8 cellular contexts compared by ENCODE assay signal in genomic region chr3:134485075-134485536, GRCh38. TPM values are rescaled to one million over a fixed set of nuclear protein-coding genes. Genes with fewer than 3 reads are reported as not detected.
DNase-seq lines count a peak whose midpoint lies in the region; ATAC-seq and TF ChIP-seq lines count a peak whose summit lies in the region.

No MANE protein-coding gene starts in this region.

- TF ChIP-seq CTCF in HL-60 (IDR thresholded peaks at IDR 0.05; ENCODE audit: insufficient read depth, low read length) = no peak
- TF ChIP-seq CTCF in WI38 (IDR thresholded peaks at IDR 0.05; ENCODE audit: low read depth, low read length) = no peak
- TF ChIP-seq CTCF in prostate gland (IDR thresholded peaks at IDR 0.05) = no peak

- no peaks in the 10 kb centered on the region for H3K27me3 ChIP-seq in HL-60 (ENCODE audit: insufficient read depth, poor library complexity, severe bottlenecking)
- H3K27me3 ChIP-seq in prostate gland (replicated peaks; ENCODE audit: insufficient read depth) = no peaks in the 10 kb centered on the region

- H3K36me3 ChIP-seq in prostate gland = no peaks in the 10 kb centered on the region

- no peaks in the 10 kb centered on the region for H3K9me3 ChIP-seq in prostate gland

- intact Hi-C loops in prostate gland (cut with DNase I) = loop anchor here (5.0 to 10.0 kb wide), 2 partner anchors 670 to 823 kb away; partner anchors contain the start of gene TOPBP1

- H3K27ac ChIP-seq in HL-60 (replicated peaks) = peak overlapping the region; percentile 99
- peak overlapping the region; percentile 86 to 96 for H3K27ac ChIP-seq in prostate gland

- H3K4me3 ChIP-seq in HL-60 (replicated peaks; ENCODE audit: insufficient read depth, low read length) (peak overlapping the region; percentile 78), WI38 (ENCODE audit: low read depth, low read length) (peak overlapping the region; percentile 75), prostate gland (peak overlapping the region; percentile 59 to 89)

- H3K4me1 ChIP-seq in prostate gland (replicated peaks) = peaks cover 9% of the 10 kb centered on the region

- 0% methylated on average over 14 of the region's 14 CpGs for WGBS in prostate gland

- DNase-seq in DMS79 (lab: John Stamatoyannopoulos, UW) (peak; percentile 55), HL-60 (ENCODE audit: low read depth in 1 of 2, low spot score in 1 of 2) (no peak), germinal center (ENCODE audit: low spot score) (peak; percentile 38), prostate gland (ENCODE audit: low spot score) (peak; percentile 11), OCI-M2 (lab: John Stamatoyannopoulos, UW; ENCODE audit: unreplicated experiment) (no peak), activated gamma-delta T cell (lab: John Stamatoyannopoulos, UW) (no peak)

- TF ChIP-seq POLR2A in prostate gland (IDR thresholded peaks at IDR 0.05) = no peak

- ATAC-seq in GM19395 (IDR thresholded peaks at IDR 0.05; ENCODE audit: unreplicated experiment) = peak; percentile 14

RNA-seq across cellular contexts. Expression of gene ANAPC13, which starts 0.7 kb away (rescaled TPM):
- 10 to 100 TPM; 40.2 to 83.2 TPM for total RNA-seq in prostate gland

RNA-seq across cellular contexts. Expression of gene CEP63, which starts 0.8 kb away (rescaled TPM):
- 10 to 100 TPM; 35.2 to 60.1 TPM for total RNA-seq in prostate gland

Comparison
In these comparisons a context has a peak if more than half of its experiments do, and no peak if none do; other contexts are left out.
1. DNase-seq: peak in DMS79 (single experiment), germinal center (single experiment) and prostate gland (single experiment); none in HL-60 (0 of 2), OCI-M2 (single experiment) and activated gamma-delta T cell (single experiment).
2. Peak in every context shown above with its lines, with median percentiles within 50 percentile points of each other: H3K4me3 ChIP-seq.